In genomic region chr21:10464975-10465374, GRCh38 we compare ENCODE assay signal across 25 cellular contexts. TPM values are rescaled to one million over a fixed set of nuclear protein-coding genes. Genes with fewer than 3 reads are reported as not detected.
"Had no signal": no experiment of that assay in that cellular context is flagged by ENCODE, and none has a peak within 500 bp of the region (broad histone marks: within the 10 kb centered on the region; RNA-seq: fewer than 3 reads in every experiment).

No MANE protein-coding gene starts in this region.

- H3K9me3 Mint-ChIP-seq: activated naive CD8-positive, alpha-beta T cell treated with anti-CD3 and anti-CD28 coated beads, Interleukin-2, amount 10 ng/mL, durations not matched to agents 7 days and 5 days; brain; naive thymus-derived CD8-positive, alpha-beta T cell; T-helper 2 cell treated with Interferon-gamma antibody and Interleukin-4, amounts not matched to agents 5 μg/mL and 100 μg/mL, for 36 hours; WTC11 had no signal

- H3K4me1 ChIP-seq: spleen, suprapubic skin had no signal

- H3K36me3 ChIP-seq: spleen, suprapubic skin had no signal

- H3K4me3 Mint-ChIP-seq: activated CD4-positive, alpha-beta T cell treated with anti-CD3 and anti-CD28 coated beads for 36 hours; activated naive CD8-positive, alpha-beta T cell treated with anti-CD3 and anti-CD28 coated beads, Interleukin-2, amount 10 ng/mL, durations not matched to agents 7 days and 5 days; brain; naive thymus-derived CD8-positive, alpha-beta T cell; T-helper 2 cell treated with Interferon-gamma antibody and Interleukin-4, amounts not matched to agents 5 μg/mL and 100 μg/mL, for 36 hours; WTC11 had no signal

- DNase-seq: activated CD4-positive, alpha-beta T cell treated with anti-CD3 and anti-CD28 coated beads, Interleukin-2, amount 50 U/mL, for 48 hours; activated naive CD4-positive, alpha-beta T cell; activated naive CD8-positive, alpha-beta T cell treated with anti-CD3 and anti-CD28 coated beads, Interleukin-2, amount 10 ng/mL, durations not matched to agents 7 days and 5 days; activated T-cell treated with anti-CD3 and anti-CD28 coated beads for 4 hours; amygdala; caudate nucleus; foreskin melanocyte; hippocampal formation; mesenchymal stem cell; stimulated activated CD4-positive, alpha-beta T cell treated with anti-CD3 and anti-CD28 coated beads, Interleukin-4, amount 100 ng/mL, for 4 hours; stimulated activated naive CD4-positive, alpha-beta T cell treated with Interleukin-2 at 50 U/mL for 16 hours; trophoblast cell had no signal

- H3K27ac Mint-ChIP-seq: activated CD4-positive, alpha-beta T cell treated with anti-CD3 and anti-CD28 coated beads for 36 hours; activated naive CD8-positive, alpha-beta T cell treated with anti-CD3 and anti-CD28 coated beads, Interleukin-2, amount 10 ng/mL, durations not matched to agents 7 days and 5 days; brain; naive thymus-derived CD8-positive, alpha-beta T cell; T-helper 2 cell treated with Interferon-gamma antibody and Interleukin-4, amounts not matched to agents 5 μg/mL and 100 μg/mL, for 36 hours; WTC11 had no signal

- H3K27me3 ChIP-seq: spleen, suprapubic skin had no signal

- H3K27ac ChIP-seq: dorsolateral prefrontal cortex, SK-N-MC, spleen, suprapubic skin had no signal

- H3K4me1 Mint-ChIP-seq: activated CD4-positive, alpha-beta T cell treated with anti-CD3 and anti-CD28 coated beads for 36 hours; activated naive CD8-positive, alpha-beta T cell treated with anti-CD3 and anti-CD28 coated beads, Interleukin-2, amount 10 ng/mL, durations not matched to agents 7 days and 5 days; brain; naive thymus-derived CD8-positive, alpha-beta T cell; WTC11 had no signal

- H3K27me3 Mint-ChIP-seq: activated CD4-positive, alpha-beta T cell treated with anti-CD3 and anti-CD28 coated beads for 36 hours; activated naive CD8-positive, alpha-beta T cell treated with anti-CD3 and anti-CD28 coated beads, Interleukin-2, amount 10 ng/mL, durations not matched to agents 7 days and 5 days; brain; naive thymus-derived CD8-positive, alpha-beta T cell had no signal

- ATAC-seq: activated CD4-positive, alpha-beta T cell treated with anti-CD3 and anti-CD28 coated beads for 36 hours; WTC11 had no signal

- H3K4me3 ChIP-seq: dorsolateral prefrontal cortex, SK-N-MC, spleen, suprapubic skin had no signal

- H3K36me3 Mint-ChIP-seq: activated naive CD8-positive, alpha-beta T cell treated with anti-CD3 and anti-CD28 coated beads, Interleukin-2, amount 10 ng/mL, durations not matched to agents 7 days and 5 days; brain; naive thymus-derived CD8-positive, alpha-beta T cell; WTC11 had no signal

RNA-seq across cellular contexts. Expression of gene TPTE, which starts 56.4 kb away (rescaled TPM):
- total RNA-seq: activated CD4-positive, alpha-beta T cell treated with anti-CD3 and anti-CD28 coated beads for 36 hours; activated naive CD8-positive, alpha-beta T cell treated with anti-CD3 and anti-CD28 coated beads, Interleukin-2, amount 10 ng/mL, durations not matched to agents 7 days and 5 days; dorsolateral prefrontal cortex; epithelial cell of proximal tubule; left lobe of liver; mucosa of gallbladder; naive thymus-derived CD8-positive, alpha-beta T cell; renal cortical epithelial cell; spleen; suprapubic skin; WTC11 had no signal
